27 cellular contexts compared by ENCODE assay signal in the genomic region with DNA sequence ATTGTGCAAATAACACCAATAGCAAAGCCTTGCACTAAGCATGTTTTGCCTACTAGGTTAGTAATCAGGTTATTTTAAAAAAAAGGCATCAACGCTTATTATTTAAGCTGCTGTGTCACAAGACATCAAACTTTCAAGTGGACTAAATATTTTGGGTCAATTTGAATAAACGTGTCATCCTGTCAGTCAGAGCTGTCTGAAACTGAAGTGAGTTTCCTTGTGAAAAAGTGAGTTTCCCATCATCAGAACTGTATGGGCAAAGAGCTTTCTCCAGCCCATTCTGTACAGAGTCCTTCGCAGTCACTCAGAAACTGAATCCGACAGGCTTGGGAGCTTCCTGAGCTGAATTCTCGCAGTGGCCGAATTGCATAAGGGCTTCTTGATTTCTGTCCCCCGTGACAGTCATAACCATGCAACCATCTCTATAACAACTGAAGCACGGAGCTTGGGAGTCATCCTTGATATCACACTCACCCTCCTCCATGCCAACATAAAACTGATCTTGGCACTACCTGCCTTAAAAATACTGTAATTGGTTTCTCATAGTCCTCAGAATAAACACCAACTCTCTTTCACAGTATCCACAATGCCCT.
A peak's percentile ranks its signal among the peaks of the same experiment; 100 is the strongest.
DNase-seq lines count a peak whose midpoint lies in the region; ATAC-seq and TF ChIP-seq lines count a peak whose summit lies in the region.
"Had no signal": no experiment of that assay in that cellular context is flagged by ENCODE, and none has a peak within 500 bp of the region (broad histone marks: within the 10 kb centered on the region; RNA-seq: fewer than 3 reads in every experiment).

No MANE protein-coding gene starts in this region.

- no peaks in the 10 kb centered on the region; the same call in 1 of the 2 replicates for H3K9me2 ChIP-seq in GM23338 (ENCODE audit: insufficient read depth)
- no peaks in the 10 kb centered on the region for H3K9me2 ChIP-seq in neural cell (ENCODE audit: insufficient read depth, low read length)

- no peaks in the 10 kb centered on the region for H3K36me3 ChIP-seq in GM23338 (ENCODE audit: insufficient read depth)
- no peaks in the 10 kb centered on the region for H3K36me3 ChIP-seq in brain microvascular endothelial cell (replicated peaks)
- H3K36me3 ChIP-seq in neural cell (ENCODE audit: insufficient read depth, low read length): no peaks in the 10 kb centered on the region
- H3K36me3 ChIP-seq: cardiac muscle cell, neutrophil, Peyer's patch, prostate gland had no signal

- no peaks in the 10 kb centered on the region for H3F3A ChIP-seq in GM23338 (replicated peaks; ENCODE audit: low read depth)
- no peaks in the 10 kb centered on the region for H3F3A ChIP-seq in neural cell (ENCODE audit: insufficient read depth, low read length, poor library complexity, severe bottlenecking)

- TF ChIP-seq EP300 in neural cell (conservative IDR thresholded peaks at IDR 0.05; ENCODE audit: poor library complexity, severe bottlenecking): peak; percentile 23

- H2AFZ ChIP-seq in GM23338: no peak overlapping the region
- no peak overlapping the region for H2AFZ ChIP-seq in neural cell (ENCODE audit: low read depth, low read length)
- H2AFZ ChIP-seq: GM23248, hepatocyte had no signal

- H3K4me1 Mint-ChIP-seq in GM23338: peaks cover 46% of the 10 kb centered on the region
- H3K4me1 Mint-ChIP-seq: immature natural killer cell had no signal

- no peak overlapping the region for H3K9ac ChIP-seq in neural cell (ENCODE audit: low read length)
- H3K9ac ChIP-seq: GM23248 had no signal

- H3K27me3 ChIP-seq in GM23338 (ENCODE audit: insufficient read depth) (no peaks in the 10 kb centered on the region), brain microvascular endothelial cell (replicated peaks) (no peaks in the 10 kb centered on the region), neural cell (ENCODE audit: insufficient read depth, low read depth, low read length) (no peaks in the 10 kb centered on the region)
- H3K27me3 ChIP-seq: cardiac muscle cell, gastroesophageal sphincter, hepatocyte, neutrophil, Peyer's patch, tibial artery had no signal

- peak overlapping the region; percentile 57 for H3K27ac ChIP-seq in C4-2B
- no peak overlapping the region for H3K27ac ChIP-seq in GM23338 (ENCODE audit: low read depth)
- peak overlapping the region; percentile 93 for H3K27ac ChIP-seq in brain microvascular endothelial cell
- H3K27ac ChIP-seq in neural cell (ENCODE audit: low read length): no peak overlapping the region
- H3K27ac ChIP-seq: cardiac muscle cell, gastroesophageal sphincter, GM23248, hepatocyte, neutrophil, Peyer's patch, tibial artery had no signal

- H3K4me2 ChIP-seq in GM23338: 0 out of 2 replicates have a peak overlapping the region, but pooled peaks have one; percentile 7
- no peak overlapping the region for H3K4me2 ChIP-seq in neural cell (ENCODE audit: low read length)
- H3K4me2 ChIP-seq: hepatocyte had no signal

- in situ Hi-C loops in brain microvascular endothelial cell (cut with HindIII; ENCODE audit: low pct_ligation_motif_present, low sequenced_read_pairs): no loop called here

- H3K4me3 Mint-ChIP-seq in GM23338: no peak overlapping the region
- H3K4me3 Mint-ChIP-seq: activated naive CD8-positive, alpha-beta T cell; HFFc6; immature natural killer cell; memory B cell had no signal

- H3K9me3 Mint-ChIP-seq in GM23338: peaks cover 2% of the 10 kb centered on the region; the same call in 2 of the 3 replicates
- H3K9me3 Mint-ChIP-seq: HFFc6, immature natural killer cell, memory B cell had no signal

- no peak for TF ChIP-seq RAD21 in neural cell (conservative IDR thresholded peaks at IDR 0.05)

- DNase-seq in GM23338 (ENCODE audit: low spot score) (no peak), brain microvascular endothelial cell (no peak), NCI-H446 treated with DMSO at 0.1 percent for 48 hours (lab: John Stamatoyannopoulos, UW) (no peak), NCI-H69 (lab: John Stamatoyannopoulos, UW) (no peak)
- DNase-seq: activated CD4-positive, alpha-beta T cell treated with anti-CD3 and anti-CD28 coated beads for 48 hours; C1 segment of cervical spinal cord; COR-L47; GM23248; HFFc6; immature natural killer cell; NCI-H1694; NCI-H510A treated with DMSO at 0.1 percent for 48 hours; Peyer's patch; stimulated activated CD4-positive, alpha-beta T cell treated with anti-CD3 and anti-CD28 coated beads, Interleukin-4, amount 100 ng/mL, for 24 hours; T-helper 9 cell; tibial artery had no signal

- ATAC-seq in GM23338: no peak; the same call in 2 of the 3 replicates
- no peak for ATAC-seq in GM18873 (IDR thresholded peaks at IDR 0.05; ENCODE audit: low FRiP score, unreplicated experiment)
- ATAC-seq: gastroesophageal sphincter, left lobe of liver had no signal

- no peak overlapping the region for H3K27ac Mint-ChIP-seq in GM23338
- H3K27ac Mint-ChIP-seq: activated naive CD8-positive, alpha-beta T cell; HFFc6; immature natural killer cell; memory B cell had no signal

- no peaks in the 10 kb centered on the region for H3K9me3 ChIP-seq in neural cell (ENCODE audit: low read length)
- H3K9me3 ChIP-seq: gastroesophageal sphincter, neutrophil, Peyer's patch, prostate gland, tibial artery had no signal

- TF ChIP-seq CTCF in C4-2B (conservative IDR thresholded peaks at IDR 0.05) (no peak; the same call in 1 of the 2 replicates), GM23338 (conservative IDR thresholded peaks at IDR 0.05; ENCODE audit: low read depth in 2 of 2) (no peak), brain microvascular endothelial cell (IDR thresholded peaks at IDR 0.05; ENCODE audit: low read depth, low read length, missing control alignments) (no peak), neural cell (IDR thresholded peaks at IDR 0.05; ENCODE audit: poor library complexity, severe bottlenecking) (no peak)

- H3K4me3 ChIP-seq in GM23338: no peak overlapping the region
- H3K4me3 ChIP-seq in brain microvascular endothelial cell (ENCODE audit: low read depth, low read length): no peak overlapping the region
- no peak overlapping the region for H3K4me3 ChIP-seq in neural cell (ENCODE audit: low read length)
- H3K4me3 ChIP-seq: cardiac muscle cell, gastroesophageal sphincter, GM23248, hepatocyte, Peyer's patch, prostate gland, tibial artery had no signal

- peaks cover 2% of the 10 kb centered on the region for H3K27me3 Mint-ChIP-seq in GM23338 (ENCODE audit: insufficient read depth, low read depth, poor library complexity)
- H3K27me3 Mint-ChIP-seq: activated naive CD8-positive, alpha-beta T cell; memory B cell had no signal

- no peaks in the 10 kb centered on the region for H4K20me1 ChIP-seq in GM23338 (replicated peaks; ENCODE audit: insufficient read depth)
- H4K20me1 ChIP-seq in neural cell (ENCODE audit: insufficient read depth): no peaks in the 10 kb centered on the region

- H3K4me1 ChIP-seq in GM23338 (ENCODE audit: insufficient read depth): peaks cover 12% of the 10 kb centered on the region
- H3K4me1 ChIP-seq: Peyer's patch had no signal

- H3K79me2 ChIP-seq in GM23338 (replicated peaks; ENCODE audit: insufficient read depth) (no peaks in the 10 kb centered on the region), neural cell (replicated peaks; ENCODE audit: insufficient read depth, low read length) (no peaks in the 10 kb centered on the region)
- H3K79me2 ChIP-seq: hepatocyte had no signal

- peaks cover 7% of the 10 kb centered on the region; the same call in 1 of the 3 replicates for H3K36me3 Mint-ChIP-seq in GM23338 (ENCODE audit: low read depth)

TF ChIP-seq in neural cell, 6 proteins besides CTCF, POLR2A, EP300 and RAD21:
- no peak for TF ChIP-seq TAF1 (IDR thresholded peaks at IDR 0.05; ENCODE audit: low read depth)
- TF ChIP-seq POLR2AphosphoS5 (IDR thresholded peaks at IDR 0.05): no peak
- TF ChIP-seq MXI1 (conservative IDR thresholded peaks at IDR 0.05; ENCODE audit: poor library complexity, severe bottlenecking): no peak
- TF ChIP-seq SMC3 (conservative IDR thresholded peaks at IDR 0.05; ENCODE audit: poor library complexity): no peak
- no peak for TF ChIP-seq EZH2 (IDR thresholded peaks at IDR 0.05; ENCODE audit: borderline replicate concordance, insufficient read depth, low read length, poor library complexity, severe bottlenecking)
- no peak for TF ChIP-seq REST (IDR thresholded peaks at IDR 0.05; ENCODE audit: borderline replicate concordance)
TF ChIP-seq in neural cell: peak in this region for 0.

Comparison
In these comparisons a context has a peak if more than half of its experiments do, and no peak if none do; other contexts are left out.
1. H3K27ac ChIP-seq: peak in C4-2B (single experiment) and brain microvascular endothelial cell (single experiment); none in GM23338 (single experiment) and neural cell (single experiment).